ENCODE assay signal across 1 cellular context in genomic region chr19:14107581-14108461, GRCh38.
A peak's percentile ranks its signal among the peaks of the same experiment; 100 is the strongest.
TF ChIP-seq lines count a peak whose summit lies in the region.

No MANE protein-coding gene starts in this region.

TF ChIP-seq in H1, 55 proteins besides CTCF, POLR2A, EP300 and RAD21:
- TF ChIP-seq EZH2 (IDR thresholded peaks at IDR 0.05; ENCODE audit: low read depth, low read length, severe bottlenecking) (no peak), ATF3 (IDR thresholded peaks at IDR 0.05; ENCODE audit: insufficient read depth, low read depth, low read length) (no peak), KDM1A (IDR thresholded peaks at IDR 0.05; ENCODE audit: borderline replicate concordance, low read length) (0 out of 2 replicates have a peak, but pooled peaks have one; percentile 40)
